Comparison of ENCODE assay signal across 8 cellular contexts in genomic region chr16:67872131-67872630, GRCh38. TPM values are rescaled to one million over a fixed set of nuclear protein-coding genes. Genes with fewer than 3 reads are reported as not detected.
DNase-seq lines count a peak whose midpoint lies in the region; ATAC-seq and TF ChIP-seq lines count a peak whose summit lies in the region.

No MANE protein-coding gene starts in this region.

- no peak for DNase-seq in activated T-cell treated with anti-CD3 and anti-CD28 coated beads, Interleukin-2, amount 50 U/mL, for 72 hours
- DNase-seq in activated T-cell treated with anti-CD3 and anti-CD28 coated beads, Interleukin-2, amount 50 U/mL, for 1 hour: no peak
- DNase-seq in lower leg skin (ENCODE audit: low spot score in 2 of 2): no peak
- DNase-seq in epidermal melanocyte (ENCODE audit: insufficient read length, low spot score): no peak
- DNase-seq in NCI-H2196 treated with DMSO at 0.1 percent for 48 hours (lab: John Stamatoyannopoulos, UW; ENCODE audit: unreplicated experiment): no peak
- no peak for DNase-seq in AG20443 (ENCODE audit: low spot score)

- TF ChIP-seq POLR2A in lower leg skin (IDR thresholded peaks at IDR 0.05): no peak

- WGBS in lower leg skin, 2 donors: 71 to 78% methylated on average over 2 of the region's 2 CpGs
- 69% methylated on average over 2 of the region's 2 CpGs for WGBS in thymus

- H3K36me3 Mint-ChIP-seq in activated T-cell treated with anti-CD3 and anti-CD28 coated beads, Interleukin-2, amount 50 U/mL, for 72 hours (ENCODE audit: insufficient read depth in 2 of 2): peaks cover 2 to 15% of the 10 kb centered on the region in 2 donors
- no peaks in the 10 kb centered on the region for H3K36me3 Mint-ChIP-seq in activated naive CD8-positive, alpha-beta T cell

- peaks cover 32% of the 10 kb centered on the region for H3K4me1 Mint-ChIP-seq in activated T-cell treated with anti-CD3 and anti-CD28 coated beads, Interleukin-2, amount 50 U/mL, for 72 hours (ENCODE audit: low read depth)
- peaks cover 34% of the 10 kb centered on the region for H3K4me1 Mint-ChIP-seq in activated naive CD8-positive, alpha-beta T cell (ENCODE audit: low read depth)

- peaks cover 13% of the 10 kb centered on the region for H3K4me1 ChIP-seq in thymus (ENCODE audit: control insufficient read depth, insufficient read depth, low read length)

- peak overlapping the region; percentile 92 to 93 for H3K4me3 Mint-ChIP-seq in activated T-cell treated with anti-CD3 and anti-CD28 coated beads, Interleukin-2, amount 50 U/mL, for 72 hours
- H3K4me3 Mint-ChIP-seq in activated naive CD8-positive, alpha-beta T cell: peak overlapping the region; percentile 91

- H3K36me3 ChIP-seq in thymus (ENCODE audit: control insufficient read depth, insufficient read depth): peaks cover 44% of the 10 kb centered on the region

- intact Hi-C loops in lower leg skin (cut with DNase I; ENCODE audit: low total_unique reads): no loop called here

- H3K27ac ChIP-seq in thymus (ENCODE audit: low read depth): peak overlapping the region; percentile 83

- no peaks in the 10 kb centered on the region for H3K27me3 ChIP-seq in thymus (ENCODE audit: control insufficient read depth, insufficient read depth)

- H3K4me3 ChIP-seq in lower leg skin (ENCODE audit: low read depth, poor library complexity, severe bottlenecking) (peak overlapping the region; percentile 93), thymus (ENCODE audit: low read length) (peak overlapping the region; percentile 86)

- no peaks in the 10 kb centered on the region for H3K9me3 ChIP-seq in thymus (ENCODE audit: control insufficient read depth)

- no peak for TF ChIP-seq CTCF in lower leg skin (IDR thresholded peaks at IDR 0.05)

- ATAC-seq in activated T-cell treated with anti-CD3 and anti-CD28 coated beads, Interleukin-2, amount 50 U/mL, for 72 hours (replicated peaks in 1 of 2): no peak

- H3K27ac Mint-ChIP-seq in activated T-cell treated with anti-CD3 and anti-CD28 coated beads, Interleukin-2, amount 50 U/mL, for 72 hours: peak overlapping the region; percentile 49
- peak overlapping the region; percentile 50 for H3K27ac Mint-ChIP-seq in activated naive CD8-positive, alpha-beta T cell

- H3K27me3 Mint-ChIP-seq in activated T-cell treated with anti-CD3 and anti-CD28 coated beads, Interleukin-2, amount 50 U/mL, for 72 hours (ENCODE audit: low read depth): no peaks in the 10 kb centered on the region
- H3K27me3 Mint-ChIP-seq in activated naive CD8-positive, alpha-beta T cell: no peaks in the 10 kb centered on the region

- no peaks in the 10 kb centered on the region for H3K9me3 Mint-ChIP-seq in activated T-cell treated with anti-CD3 and anti-CD28 coated beads, Interleukin-2, amount 50 U/mL, for 72 hours
- H3K9me3 Mint-ChIP-seq in activated naive CD8-positive, alpha-beta T cell (ENCODE audit: low read depth): no peaks in the 10 kb centered on the region

RNA-seq across cellular contexts. Expression of gene EDC4, which starts 0.7 kb away (rescaled TPM):
- 10 to 100 TPM; 82.9 to 86.4 TPM for total RNA-seq in activated T-cell treated with anti-CD3 and anti-CD28 coated beads, Interleukin-2, amount 50 U/mL, for 72 hours
- 10 to 100 TPM; 38.6 to 86.5 (median 56.7) TPM for total RNA-seq in lower leg skin
- 45.0 TPM for polyA plus RNA-seq in thymus

RNA-seq across cellular contexts. Expression of gene NRN1L, which starts 12.5 kb away (rescaled TPM):
- total RNA-seq in activated T-cell treated with anti-CD3 and anti-CD28 coated beads, Interleukin-2, amount 50 U/mL, for 72 hours: 1 to 10 TPM in 1 of 2 donors, under 1 TPM in 1; 0.60 to 1.9 TPM
- 1 to 10 TPM in 1 of 4 donors, under 1 TPM in 2, not detected in 1; 0.65 to 3.7 (median 0.80) TPM for total RNA-seq in lower leg skin
- polyA plus RNA-seq in thymus: 5.6 TPM

RNA-seq across cellular contexts. Expression of gene PSKH1, which starts 20.9 kb away (rescaled TPM):
- total RNA-seq in activated T-cell treated with anti-CD3 and anti-CD28 coated beads, Interleukin-2, amount 50 U/mL, for 72 hours: 10 to 100 TPM; 16.1 to 16.2 TPM
- 10 to 100 TPM; 11.1 to 17.9 (median 14.4) TPM for total RNA-seq in lower leg skin
- 12.6 TPM for polyA plus RNA-seq in thymus

RNA-seq across cellular contexts. Expression of gene CENPT, which starts 24.7 kb away (rescaled TPM):
- 10 to 100 TPM; 43.6 to 59.4 TPM for total RNA-seq in activated T-cell treated with anti-CD3 and anti-CD28 coated beads, Interleukin-2, amount 50 U/mL, for 72 hours
- 100 to 1,000 TPM in 3 of 4 donors, 10 to 100 TPM in 1; 77.6 to 205 (median 106) TPM for total RNA-seq in lower leg skin
- 101 TPM for polyA plus RNA-seq in thymus

RNA-seq across cellular contexts. Expression of gene NUTF2, which starts 25.4 kb away (rescaled TPM):
- total RNA-seq in activated T-cell treated with anti-CD3 and anti-CD28 coated beads, Interleukin-2, amount 50 U/mL, for 72 hours: 10 to 100 TPM; 80.8 to 90.1 TPM
- total RNA-seq in lower leg skin: 100 to 1,000 TPM in 3 of 4 donors, 10 to 100 TPM in 1; 88.5 to 136 (median 109) TPM
- polyA plus RNA-seq in thymus: 106 TPM
